Comparison of ENCODE assay signal across 1 cellular context in genomic region chr1:27366411-27367159, GRCh38.
TF ChIP-seq lines count a peak whose summit lies in the region.

TSS of gene MAP3K6 (minus strand) at chr1:27366961. CDS start at chr1:27366597, 364 bp downstream.

TF ChIP-seq in K562, 482 proteins besides CTCF, POLR2A, EP300 and RAD21 (continued from another document and continues in another):
- no peak for TF ChIP-seq MIER1 (IDR thresholded peaks at IDR 0.05; ENCODE audit: low read depth)
- TF ChIP-seq RHOXF2B (CRISPR knock-in tag; conservative IDR thresholded peaks at IDR 0.05) = no peak
- TF ChIP-seq ESRRB (CRISPR knock-in tag; IDR thresholded peaks at IDR 0.05; ENCODE audit: borderline replicate concordance) = no peak
- TF ChIP-seq POLR2AphosphoS5 (IDR thresholded peaks at IDR 0.05; ENCODE audit: control insufficient read depth, insufficient read depth, low read depth, low read length) = no peak
- no peak for TF ChIP-seq ETV6 (IDR thresholded peaks at IDR 0.05; ENCODE audit: borderline replicate concordance in 1 of 2, low read depth in 2 of 2, low read length in 1 of 2)
- TF ChIP-seq ETV6 (CRISPR knock-in tag; IDR thresholded peaks at IDR 0.05; ENCODE audit: borderline replicate concordance) = no peak
- no peak for TF ChIP-seq ATF3 (IDR thresholded peaks at IDR 0.05)
- peak; percentile 79 for TF ChIP-seq ATF3 (CRISPR knock-in tag; conservative IDR thresholded peaks at IDR 0.05)
- TF ChIP-seq BDP1 (IDR thresholded peaks at IDR 0.05; ENCODE audit: insufficient read depth, insufficient read length) = no peak
- no peak for TF ChIP-seq ELK3 (CRISPR knock-in tag; IDR thresholded peaks at IDR 0.05)
- 0 out of 2 replicates have a peak, but pooled peaks have one; percentile 26 for TF ChIP-seq ZBTB1 (CRISPR knock-in tag; IDR thresholded peaks at IDR 0.05; ENCODE audit: borderline replicate concordance, low read depth)
- TF ChIP-seq PCBP1 (IDR thresholded peaks at IDR 0.05; ENCODE audit: low read depth, low read length, poor library complexity, severe bottlenecking) = no peak
- peak; percentile 82 for TF ChIP-seq SAP30 (IDR thresholded peaks at IDR 0.05; ENCODE audit: borderline replicate concordance, insufficient read depth, low read depth, low read length, poor library complexity, severe bottlenecking)
- no peak for TF ChIP-seq ZNF407 (IDR thresholded peaks at IDR 0.05; ENCODE audit: low read depth)
- TF ChIP-seq RBBP5 (IDR thresholded peaks at IDR 0.05; ENCODE audit: borderline replicate concordance, insufficient read depth, low read length, poor library complexity, severe bottlenecking) = peak; percentile 95
- TF ChIP-seq NFIC (IDR thresholded peaks at IDR 0.05) = no peak
- TF ChIP-seq POLR3G (IDR thresholded peaks at IDR 0.05; ENCODE audit: extremely low read depth, insufficient read length, insufficient replicate concordance) = no peak
- no peak for TF ChIP-seq MLLT1 (IDR thresholded peaks at IDR 0.05)
- TF ChIP-seq ZFP30 (CRISPR knock-in tag; IDR thresholded peaks at IDR 0.05; ENCODE audit: borderline replicate concordance) = no peak
- TF ChIP-seq RB1 (IDR thresholded peaks at IDR 0.05; ENCODE audit: low read depth) = peak; percentile 91
- no peak for TF ChIP-seq MCM5 (IDR thresholded peaks at IDR 0.05; ENCODE audit: low read depth)
- no peak for TF ChIP-seq ETV5 (CRISPR knock-in tag; IDR thresholded peaks at IDR 0.05; ENCODE audit: low read depth)
- TF ChIP-seq FOXA1 (IDR thresholded peaks at IDR 0.05; ENCODE audit: borderline replicate concordance) = no peak
- no peak for TF ChIP-seq USF2 (CRISPR knock-in tag; IDR thresholded peaks at IDR 0.05)
- no peak for TF ChIP-seq ZNF232 (CRISPR knock-in tag; IDR thresholded peaks at IDR 0.05)
- TF ChIP-seq RUNX1 (IDR thresholded peaks at IDR 0.05; ENCODE audit: low read depth) = no peak; the same call in 1 of the 2 replicates
- TF ChIP-seq TEAD2 (tag; IDR thresholded peaks at IDR 0.05) = no peak
- no peak for TF ChIP-seq HNRNPUL1 (IDR thresholded peaks at IDR 0.05; ENCODE audit: low read length)
- peak; percentile 70 for TF ChIP-seq SIN3B (IDR thresholded peaks at IDR 0.05; ENCODE audit: low read depth)
- TF ChIP-seq GATAD2A (IDR thresholded peaks at IDR 0.05) = no peak
- no peak for TF ChIP-seq ZC3H11A (IDR thresholded peaks at IDR 0.05; ENCODE audit: low read depth, low read length)
- no peak for TF ChIP-seq NFATC3 (IDR thresholded peaks at IDR 0.05)
- TF ChIP-seq CBX8 (IDR thresholded peaks at IDR 0.05; ENCODE audit: borderline replicate concordance, extremely low read depth, low read depth, low read length, poor library complexity, severe bottlenecking) = no peak
- TF ChIP-seq ZC3H8 (IDR thresholded peaks at IDR 0.05) = no peak
- TF ChIP-seq ZNF140 (CRISPR knock-in tag; IDR thresholded peaks at IDR 0.05) = no peak
- no peak for TF ChIP-seq NCOA6 (IDR thresholded peaks at IDR 0.05)
- TF ChIP-seq BRD4 (IDR thresholded peaks at IDR 0.05) = no peak
- no peak for TF ChIP-seq ZFP1 (CRISPR knock-in tag; IDR thresholded peaks at IDR 0.05)
- TF ChIP-seq SIX5 (IDR thresholded peaks at IDR 0.05; ENCODE audit: borderline replicate concordance in 1 of 2, insufficient read depth in 1 of 2, low read depth in 1 of 2, low read length in 2 of 2) = no peak
- no peak for TF ChIP-seq POLR3A (IDR thresholded peaks at IDR 0.05; ENCODE audit: borderline replicate concordance, extremely low read depth, insufficient read depth, insufficient read length)
- no peak for TF ChIP-seq ZNF282 (CRISPR knock-in tag; IDR thresholded peaks at IDR 0.05)
- no peak for TF ChIP-seq PATZ1 (CRISPR knock-in tag; IDR thresholded peaks at IDR 0.05; ENCODE audit: borderline replicate concordance)
- no peak for TF ChIP-seq NFIX (CRISPR knock-in tag; IDR thresholded peaks at IDR 0.05; ENCODE audit: low read depth)
- no peak for TF ChIP-seq SOX6 (IDR thresholded peaks at IDR 0.05)
- 0 out of 2 replicates have a peak, but pooled peaks have one; percentile 10 for TF ChIP-seq ZNF583 (CRISPR knock-in tag; IDR thresholded peaks at IDR 0.05)
- TF ChIP-seq ID3 (CRISPR knock-in tag; IDR thresholded peaks at IDR 0.05) = no peak
- no peak for TF ChIP-seq ID3 (tag; IDR thresholded peaks at IDR 0.05)
- TF ChIP-seq FOXJ2 (tag; IDR thresholded peaks at IDR 0.05) = no peak
- no peak for TF ChIP-seq MECOM (CRISPR knock-in tag; IDR thresholded peaks at IDR 0.05)
- TF ChIP-seq DPF2 (IDR thresholded peaks at IDR 0.05) = 0 out of 2 replicates have a peak, but pooled peaks have one; percentile 27
- no peak for TF ChIP-seq RAD51 (IDR thresholded peaks at IDR 0.05; ENCODE audit: borderline replicate concordance, low read depth)
- no peak for TF ChIP-seq ZNF277 (CRISPR knock-in tag; IDR thresholded peaks at IDR 0.05; ENCODE audit: borderline replicate concordance)
